In the genomic region with DNA sequence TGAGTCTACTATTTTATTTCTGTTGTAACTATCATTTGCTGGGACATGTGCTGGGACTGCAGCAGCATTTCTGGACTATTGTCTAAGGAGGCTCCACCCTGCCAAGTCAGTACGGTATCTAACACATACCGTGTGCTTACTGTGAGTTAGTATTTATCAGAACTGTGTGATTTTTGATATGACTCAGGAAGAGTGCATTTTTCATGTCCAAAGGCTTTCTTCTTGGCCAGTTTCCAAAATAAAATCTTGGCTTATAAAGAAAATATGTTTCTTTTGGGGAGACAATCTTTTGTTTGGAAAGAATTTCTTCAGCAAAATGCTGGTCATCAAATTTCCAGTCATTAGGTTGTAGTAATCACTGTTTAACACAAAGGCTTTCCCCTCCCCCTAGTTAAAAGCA, we compare ENCODE assay signal across 1 cellular context.
TF ChIP-seq lines count a peak whose summit lies in the region.

No MANE protein-coding gene starts in this region.

TF ChIP-seq in K562, 482 proteins besides CTCF, POLR2A, EP300 and RAD21:
- TF ChIP-seq CBFA2T3 (IDR thresholded peaks at IDR 0.05) (peak; percentile 31; the same call in 1 of the 2 replicates), NFIC (IDR thresholded peaks at IDR 0.05) (peak; percentile 61), ZBTB17 (CRISPR knock-in tag; IDR thresholded peaks at IDR 0.05) (no peak), KDM1A (IDR thresholded peaks at IDR 0.05) (no peak)
